8 cellular contexts compared by ENCODE assay signal in genomic region chr9:109012876-109013677, GRCh38. TPM values are rescaled to one million over a fixed set of nuclear protein-coding genes. Genes with fewer than 3 reads are reported as not detected.
DNase-seq lines count a peak whose midpoint lies in the region; ATAC-seq, FAIRE-seq and TF ChIP-seq lines count a peak whose summit lies in the region.

CTNNAL1 (minus strand) TSS chr9:109013499; CDS start chr9:109013442, 57 bp downstream.

- H3K9me3 ChIP-seq in HUES64 (ENCODE audit: insufficient read depth, low read depth, low read length) (no peaks in the 10 kb centered on the region), Panc1 (ENCODE audit: control insufficient read depth, insufficient read depth, low read depth, low read length) (no peaks in the 10 kb centered on the region), neural cell (ENCODE audit: low read length) (no peaks in the 10 kb centered on the region)

- peak within 1 kb of the TSS; percentile 96 for H3K9ac ChIP-seq in HUES64 (ENCODE audit: low read depth, low read length)
- peak within 1 kb of the TSS; percentile 65 for H3K9ac ChIP-seq in neural cell (ENCODE audit: low read length)

- H3K79me2 ChIP-seq in neural cell (replicated peaks; ENCODE audit: insufficient read depth, low read length): peaks cover 24% of the 10 kb centered on the region

- under 1% methylated on average over 96 of the region's 99 CpGs for WGBS in HUES64

- H3F3A ChIP-seq in neural cell (ENCODE audit: insufficient read depth, low read length, poor library complexity, severe bottlenecking): peaks cover 3% of the 10 kb centered on the region

- TF ChIP-seq RAD21 in neural cell (conservative IDR thresholded peaks at IDR 0.05): no peak

- no peaks in the 10 kb centered on the region for H3K9me3 Mint-ChIP-seq in activated T-helper 2 cell treated with anti-CD3 and anti-CD28 coated beads, Interferon-gamma antibody, Interleukin-2, Interleukin-4, amounts not matched to agents 10 μg/mL and 5 μg/mL and 100 μg/mL, durations not matched to agents 14 hours and 24 hours and 36 hours

- peaks cover 32% of the 10 kb centered on the region for H3K4me1 Mint-ChIP-seq in activated T-helper 2 cell treated with anti-CD3 and anti-CD28 coated beads, Interferon-gamma antibody, Interleukin-2, Interleukin-4, amounts not matched to agents 10 μg/mL and 5 μg/mL and 100 μg/mL, durations not matched to agents 14 hours and 24 hours and 36 hours (ENCODE audit: low read depth)

- no peaks in the 10 kb centered on the region for H3K9me2 ChIP-seq in neural cell (ENCODE audit: insufficient read depth, low read length)

- H3K4me2 ChIP-seq in neural cell (ENCODE audit: low read length): peak within 1 kb of the TSS; percentile 98

- peak; percentile 61 for ATAC-seq in GM21447 (IDR thresholded peaks at IDR 0.05; ENCODE audit: unreplicated experiment)
- peak; percentile 92 for ATAC-seq in Panc1

- no TSS peak for BruUV-seq in Panc1 (replicated peaks; lab: Mats Ljungman, UMichigan)

- no peak for FAIRE-seq in D721Med (lab: Jason Lieb, UNC)

- H3K4me3 ChIP-seq in HUES64 (ENCODE audit: low read length) (peak within 1 kb of the TSS; percentile 79), Panc1 (ENCODE audit: low read depth in 2 of 2, low read length in 2 of 2) (peak within 1 kb of the TSS; percentile 75 to 78), fibroblast of pulmonary artery (replicated peaks; ENCODE audit: low read depth, low read length) (peak within 1 kb of the TSS; percentile 77), neural cell (ENCODE audit: low read length) (peak within 1 kb of the TSS; percentile 85)

- DNase-seq in D721Med (ENCODE audit: insufficient read length, low spot score) (peak; percentile 75), Panc1 (ENCODE audit: low read depth, low spot score) (no peak), fibroblast of pulmonary artery (ENCODE audit: low read depth) (peak; percentile 82), stromal cell of bone marrow (ENCODE audit: low read depth) (peak; percentile 68)
- peak; percentile 79 for DNase-seq in activated T-helper 2 cell treated with anti-CD3 and anti-CD28 coated beads, Interferon-gamma antibody, Interleukin-2, Interleukin-4, amounts not matched to agents 10 μg/mL and 5 μg/mL and 100 μg/mL, durations not matched to agents 14 hours and 24 hours and 36 hours (ENCODE audit: low spot score)

- no peak for TF ChIP-seq EP300 in neural cell (conservative IDR thresholded peaks at IDR 0.05; ENCODE audit: poor library complexity, severe bottlenecking)

- TF ChIP-seq CTCF in D721Med (IDR thresholded peaks at IDR 0.05; ENCODE audit: insufficient read depth, missing control alignments) (no peak), Panc1 (IDR thresholded peaks at IDR 0.05) (no peak), fibroblast of pulmonary artery (IDR thresholded peaks at IDR 0.05; ENCODE audit: low read length, missing control alignments) (no peak), neural cell (IDR thresholded peaks at IDR 0.05; ENCODE audit: poor library complexity, severe bottlenecking) (no peak)

- CTCF ChIA-PET in Panc1 (lab: Charles Lee): no interaction called here

- H3K36me3 Mint-ChIP-seq in activated T-helper 2 cell treated with anti-CD3 and anti-CD28 coated beads, Interferon-gamma antibody, Interleukin-2, Interleukin-4, amounts not matched to agents 10 μg/mL and 5 μg/mL and 100 μg/mL, durations not matched to agents 14 hours and 24 hours and 36 hours (ENCODE audit: low read depth): peaks cover 4% of the 10 kb centered on the region

- POLR2A ChIA-PET in Panc1 (lab: Charles Lee): no interaction called here

- H3K27me3 ChIP-seq in HUES64 (ENCODE audit: insufficient read depth, low read length): peaks cover 11% of the 10 kb centered on the region
- H3K27me3 ChIP-seq in Panc1 (ENCODE audit: control insufficient read depth, insufficient read depth, low read length): no peaks in the 10 kb centered on the region
- H3K27me3 ChIP-seq in neural cell (ENCODE audit: insufficient read depth, low read depth, low read length): no peaks in the 10 kb centered on the region

- peak within 1 kb of the TSS; percentile 86 for H3K27ac Mint-ChIP-seq in activated T-helper 2 cell treated with anti-CD3 and anti-CD28 coated beads, Interferon-gamma antibody, Interleukin-2, Interleukin-4, amounts not matched to agents 10 μg/mL and 5 μg/mL and 100 μg/mL, durations not matched to agents 14 hours and 24 hours and 36 hours

- intact Hi-C loops in Panc1 (cut with micrococcal nuclease; ENCODE audit: unreplicated experiment): loop anchor here (5.0 kb wide), 1 partner anchor 309 kb away; the partner anchor contains the start of gene EPB41L4B
- intact Hi-C loops in activated T-helper 2 cell treated with anti-CD3 and anti-CD28 coated beads, Interferon-gamma antibody, Interleukin-2, Interleukin-4, amounts not matched to agents 10 μg/mL and 5 μg/mL and 100 μg/mL, durations not matched to agents 14 hours and 24 hours and 36 hours (cut with micrococcal nuclease): loop anchor here (1.0 to 10.0 kb wide), 6 partner anchors 80 to 1244 kb away; partner anchors contain the start of gene TXN

- H2AFZ ChIP-seq in neural cell (ENCODE audit: low read depth, low read length): peak within 1 kb of the TSS; percentile 44

- peaks cover 18% of the 10 kb centered on the region for H3K4me1 ChIP-seq in HUES64 (ENCODE audit: insufficient read depth, low read length)
- peaks cover 31% of the 10 kb centered on the region for H3K4me1 ChIP-seq in Panc1 (ENCODE audit: control insufficient read depth, insufficient read depth, low read length)

- peak within 1 kb of the TSS; percentile 75 for H3K27ac ChIP-seq in HUES64 (ENCODE audit: low read depth, low read length)
- H3K27ac ChIP-seq in Panc1 (ENCODE audit: low read length): peak within 1 kb of the TSS; percentile 79
- H3K27ac ChIP-seq in neural cell (ENCODE audit: low read length): no peak within 1 kb of the TSS

- H3K27me3 Mint-ChIP-seq in activated T-helper 2 cell treated with anti-CD3 and anti-CD28 coated beads, Interferon-gamma antibody, Interleukin-2, Interleukin-4, amounts not matched to agents 10 μg/mL and 5 μg/mL and 100 μg/mL, durations not matched to agents 14 hours and 24 hours and 36 hours (ENCODE audit: low read depth): peaks cover 8% of the 10 kb centered on the region

- in situ Hi-C loops in Panc1 (cut with HindIII; ENCODE audit: low pct_unique_long_range_greater_than_20kb, low sequenced_read_pairs): no loop called here

- no peaks in the 10 kb centered on the region for H4K20me1 ChIP-seq in neural cell (ENCODE audit: insufficient read depth)

- H3K4me3 Mint-ChIP-seq in activated T-helper 2 cell treated with anti-CD3 and anti-CD28 coated beads, Interferon-gamma antibody, Interleukin-2, Interleukin-4, amounts not matched to agents 10 μg/mL and 5 μg/mL and 100 μg/mL, durations not matched to agents 14 hours and 24 hours and 36 hours (ENCODE audit: low read depth): peak within 1 kb of the TSS; percentile 92

- H3K36me3 ChIP-seq in HUES64 (ENCODE audit: insufficient read depth, low read length) (peaks cover 6% of the 10 kb centered on the region; the same call in 1 of the 2 replicates), Panc1 (ENCODE audit: control insufficient read depth, insufficient read depth, low read length) (peaks cover 2% of the 10 kb centered on the region), neural cell (ENCODE audit: insufficient read depth, low read length) (peaks cover 4% of the 10 kb centered on the region)

TF ChIP-seq in neural cell, 6 proteins besides CTCF, POLR2A, EP300 and RAD21:
- no peak for TF ChIP-seq SMC3 (conservative IDR thresholded peaks at IDR 0.05; ENCODE audit: poor library complexity)
- no peak for TF ChIP-seq TAF1 (IDR thresholded peaks at IDR 0.05; ENCODE audit: low read depth)
- peak; percentile 23 for TF ChIP-seq POLR2AphosphoS5 (IDR thresholded peaks at IDR 0.05)

RNA-seq across cellular contexts. Expression of gene CTNNAL1, which starts in this region (rescaled TPM):
- polyA plus RNA-seq in HUES64 (2013, experiment 1 of 2): 65.1 TPM
- 65.0 TPM for polyA plus RNA-seq in HUES64 (2013, experiment 2 of 2)
- total RNA-seq in Panc1 (2021; ENCODE audit: unreplicated experiment): 79.8 TPM
- 22.0 TPM for polyA plus RNA-seq in Panc1 (2012; ENCODE audit: insufficient read length)
- 19.8 and 21.6 TPM in 2 replicates for total RNA-seq in activated T-helper 2 cell treated with anti-CD3 and anti-CD28 coated beads, Interferon-gamma antibody, Interleukin-2, Interleukin-4, amounts not matched to agents 10 μg/mL and 5 μg/mL and 100 μg/mL, durations not matched to agents 14 hours and 24 hours and 36 hours
- polyA plus RNA-seq in neural cell: 14.3 and 24.7 TPM in 2 replicates
- 6.6 and 7.5 TPM in 2 replicates for polyA minus RNA-seq in neural cell
